20 cellular contexts compared by ENCODE assay signal in genomic region chr4:74407891-74408290, GRCh38. TPM values are rescaled to one million over a fixed set of nuclear protein-coding genes. Genes with fewer than 3 reads are reported as not detected.
DNase-seq lines count a peak whose midpoint lies in the region; ATAC-seq, FAIRE-seq and TF ChIP-seq lines count a peak whose summit lies in the region.
"Had no signal": no experiment of that assay in that cellular context is flagged by ENCODE, and none has a peak within 500 bp of the region (broad histone marks: within the 10 kb centered on the region; RNA-seq: fewer than 3 reads in every experiment).

No MANE protein-coding gene starts in this region.

- dilution Hi-C loops in IMR-90 (cut with HindIII; ENCODE audit: low sequenced_read_pairs, unreplicated experiment) (no loop called here), mammary epithelial cell (cut with HindIII; ENCODE audit: low sequenced_read_pairs) (no loop called here), keratinocyte (cut with MboI; ENCODE audit: extremely low pct_ligation_motif_present, low sequenced_read_pairs) (no loop called here)

- H3K9ac ChIP-seq in IMR-90 (ENCODE audit: low read depth, low read length): no peak overlapping the region
- H3K9ac ChIP-seq in mammary epithelial cell (ENCODE audit: insufficient read depth, low read length): peak overlapping the region; percentile 52
- H3K9ac ChIP-seq in keratinocyte (ENCODE audit: control insufficient read depth, extremely low read depth, insufficient read depth, low read length): peak overlapping the region; percentile 84
- H3K9ac ChIP-seq in smooth muscle cell (ENCODE audit: low read depth): no peak overlapping the region

- in situ Hi-C loops in IMR-90 (cut with MboI; ENCODE audit: low sequenced_read_pairs) (no loop called here), mammary epithelial cell (cut with MboI; ENCODE audit: low sequenced_read_pairs in 2 of 2) (no loop called here)

- DNase-seq in IMR-90: no peak
- no peak for DNase-seq in mammary epithelial cell
- no peak for DNase-seq in keratinocyte (ENCODE audit: low read depth, low spot score)
- no peak for DNase-seq in smooth muscle cell (lab: John Stamatoyannopoulos, UW; ENCODE audit: unreplicated experiment)
- no peak for DNase-seq in GM19240 (ENCODE audit: insufficient read length, low spot score)
- DNase-seq in activated naive CD4-positive, alpha-beta T cell treated with anti-CD3 and anti-CD28 coated beads, Interleukin-2, amount 50 U/mL, for 16 hours: no peak
- DNase-seq: AML-193; Caco-2; CD4-positive, alpha-beta T cell had no signal

- H4K8ac ChIP-seq in IMR-90 (ENCODE audit: low read depth in 2 of 2, low read length in 2 of 2): no peak overlapping the region

- H3K36me3 ChIP-seq in IMR-90 (ENCODE audit: control insufficient read depth, insufficient read depth, low read length) (no peaks in the 10 kb centered on the region), mammary epithelial cell (ENCODE audit: insufficient read depth, low read length) (no peaks in the 10 kb centered on the region), keratinocyte (ENCODE audit: control insufficient read depth in 2 of 2, extremely low read depth in 1 of 2, insufficient read depth in 2 of 2, low read length in 2 of 2) (no peaks in the 10 kb centered on the region), smooth muscle cell (ENCODE audit: low read depth) (no peaks in the 10 kb centered on the region)

- no peak overlapping the region for H2BK120ac ChIP-seq in IMR-90 (ENCODE audit: low read depth, low read length)

- no peaks in the 10 kb centered on the region for H3K9me1 ChIP-seq in IMR-90 (ENCODE audit: insufficient read depth, low read length)
- H3K9me1 ChIP-seq in keratinocyte (ENCODE audit: control insufficient read depth, extremely low read depth, insufficient read depth, low read length): no peaks in the 10 kb centered on the region

- H3K23ac ChIP-seq in IMR-90 (ENCODE audit: low read depth, low read length): no peak overlapping the region

- POLR2A ChIA-PET in IMR-90 (lab: Charles Lee; ENCODE audit: unreplicated experiment): no interaction called here

- no peak for ATAC-seq in IMR-90 (ENCODE audit: low read depth)
- no peak for ATAC-seq in GM21526 (IDR thresholded peaks at IDR 0.05; ENCODE audit: low FRiP score, unreplicated experiment)
- ATAC-seq: GM23338 had no signal

- H3K27ac ChIP-seq in IMR-90 (ENCODE audit: insufficient read depth, low read length): no peak overlapping the region
- H3K27ac ChIP-seq in mammary epithelial cell (ENCODE audit: insufficient read depth, low read depth, low read length): peak overlapping the region; percentile 99
- peak overlapping the region; percentile 99 for H3K27ac ChIP-seq in keratinocyte (ENCODE audit: control insufficient read depth, insufficient read depth, low read length)
- peak overlapping the region; percentile 76 for H3K27ac ChIP-seq in smooth muscle cell (ENCODE audit: low read depth)
- H3K27ac ChIP-seq: C4-2B had no signal

- no peak for TF ChIP-seq CTCF in IMR-90 (conservative IDR thresholded peaks at IDR 0.05; ENCODE audit: low read depth, low read length)
- no peak for TF ChIP-seq CTCF in mammary epithelial cell (conservative IDR thresholded peaks at IDR 0.05 in 1 of 2, IDR thresholded peaks at IDR 0.05 in 1 of 2; ENCODE audit: extremely low read depth in 1 of 2, insufficient read depth in 1 of 2, low read depth in 1 of 2, low read length in 2 of 2)
- no peak for TF ChIP-seq CTCF in keratinocyte (optimal IDR thresholded peaks at IDR 0.05 in 1 of 3, IDR thresholded peaks at IDR 0.05 in 1 of 3, conservative IDR thresholded peaks at IDR 0.05 in 1 of 3; ENCODE audit: extremely low read depth in 1 of 3, insufficient read depth in 2 of 3, low read length in 3 of 3)
- TF ChIP-seq CTCF in smooth muscle cell (IDR thresholded peaks at IDR 0.05; ENCODE audit: borderline replicate concordance, insufficient read depth, poor library complexity, severe bottlenecking): no peak

- H3K4me1 ChIP-seq in IMR-90 (ENCODE audit: control insufficient read depth, insufficient read depth, low read length): no peaks in the 10 kb centered on the region
- peaks cover 55% of the 10 kb centered on the region for H3K4me1 ChIP-seq in mammary epithelial cell (ENCODE audit: insufficient read depth, low read length)
- peaks cover 56% of the 10 kb centered on the region for H3K4me1 ChIP-seq in keratinocyte (ENCODE audit: control insufficient read depth, extremely low read depth, insufficient read depth, low read length)
- H3K4me1 ChIP-seq in smooth muscle cell (ENCODE audit: low read depth): peaks cover 5% of the 10 kb centered on the region
- H3K4me1 ChIP-seq: Caco-2 had no signal

- H3K9me3 ChIP-seq in IMR-90 (ENCODE audit: control insufficient read depth, insufficient read depth, low read length) (no peaks in the 10 kb centered on the region), mammary epithelial cell (replicated peaks; ENCODE audit: insufficient read depth, low read length) (no peaks in the 10 kb centered on the region), keratinocyte (ENCODE audit: control insufficient read depth, low read depth, low read length) (no peaks in the 10 kb centered on the region), smooth muscle cell (replicated peaks; ENCODE audit: low read depth) (no peaks in the 10 kb centered on the region)
- H3K9me3 ChIP-seq: Caco-2 had no signal

- no peak overlapping the region; the same call in 2 of the 3 replicates for H2BK15ac ChIP-seq in IMR-90 (ENCODE audit: low read depth, low read length)

- BruUV-seq in IMR-90 (replicated peaks; lab: Mats Ljungman, UMichigan) (no TSS peak), mammary epithelial cell (replicated peaks; lab: Mats Ljungman, UMichigan) (no TSS peak)

- H4K20me1 ChIP-seq in IMR-90 (ENCODE audit: insufficient read depth, low read length) (no peaks in the 10 kb centered on the region), mammary epithelial cell (ENCODE audit: insufficient read depth, low read length) (no peaks in the 10 kb centered on the region), keratinocyte (ENCODE audit: control insufficient read depth, extremely low read depth, insufficient read depth, low read length) (no peaks in the 10 kb centered on the region), smooth muscle cell (ENCODE audit: low read depth) (no peaks in the 10 kb centered on the region)

- no peak overlapping the region; the same call in 1 of the 2 replicates for H4K5ac ChIP-seq in IMR-90 (ENCODE audit: low read depth, low read length)

- H3K4me3 ChIP-seq in IMR-90 (ENCODE audit: insufficient read depth, low read depth, low read length): no peak overlapping the region
- H3K4me3 ChIP-seq in mammary epithelial cell (replicated peaks in 1 of 3; ENCODE audit: insufficient read depth in 1 of 3, low read depth in 2 of 3, low read length in 3 of 3): no peak overlapping the region
- peak overlapping the region in 1 of 3 experiments; percentile 9 for H3K4me3 ChIP-seq in keratinocyte (ENCODE audit: control insufficient read depth in 2 of 3, extremely low read depth in 1 of 3, insufficient read depth in 2 of 3, low read depth in 1 of 3, low read length in 3 of 3)
- H3K4me3 ChIP-seq in smooth muscle cell: no peak overlapping the region
- H3K4me3 ChIP-seq: GM23338 had no signal

- no peak for TF ChIP-seq POLR2A in IMR-90 (IDR thresholded peaks at IDR 0.05; ENCODE audit: low read depth, low read length)

- H4K91ac ChIP-seq in IMR-90 (ENCODE audit: insufficient read depth, low read depth, low read length): no peak overlapping the region

- peak overlapping the region; percentile 42; the same call in 1 of the 2 replicates for H3K18ac ChIP-seq in IMR-90 (ENCODE audit: low read depth, low read length)

- no peak overlapping the region; the same call in 1 of the 2 replicates for H2BK20ac ChIP-seq in IMR-90 (ENCODE audit: low read depth, low read length)

- FAIRE-seq in keratinocyte (lab: Jason Lieb, UNC): peak; percentile 60
- FAIRE-seq: A204.1, D721Med, G401.6, GM12891, GM19239, H54, HTR-8/SVneo had no signal

- H3K79me1 ChIP-seq in IMR-90 (ENCODE audit: low read depth in 1 of 2, low read length in 2 of 2): no peaks in the 10 kb centered on the region

- CTCF ChIA-PET in IMR-90 (lab: Yijun Ruan, JAX) (no interaction called here), mammary epithelial cell (lab: Charles Lee; ENCODE audit: low non-redundant PET) (interaction anchor here (0.6 kb wide), 1 partner anchor 83 kb away, joined by 3 read pairs; no protein-coding TSS in a partner anchor)

- peaks cover 6% of the 10 kb centered on the region for H3K79me2 ChIP-seq in mammary epithelial cell (ENCODE audit: insufficient read depth, low read length)
- H3K79me2 ChIP-seq in keratinocyte (ENCODE audit: control insufficient read depth, insufficient read depth, low read length): peaks cover 2% of the 10 kb centered on the region
- no peaks in the 10 kb centered on the region for H3K79me2 ChIP-seq in smooth muscle cell (ENCODE audit: low read depth)

- no peaks in the 10 kb centered on the region for H3F3A ChIP-seq in smooth muscle cell (ENCODE audit: low read depth)

- no peak overlapping the region for H2AK9ac ChIP-seq in IMR-90 (replicated peaks; ENCODE audit: low read depth, low read length, poor library complexity)

- no peak overlapping the region for H2AK5ac ChIP-seq in IMR-90 (ENCODE audit: low read depth, low read length)

- H3K4me2 ChIP-seq in IMR-90 (ENCODE audit: low read depth, low read length) (no peak overlapping the region), mammary epithelial cell (ENCODE audit: insufficient read depth, low read depth, low read length) (peak overlapping the region; percentile 62), keratinocyte (ENCODE audit: control insufficient read depth, extremely low read depth, insufficient read depth, low read depth, low read length) (peak overlapping the region; percentile 81), smooth muscle cell (peak overlapping the region; percentile 18)
- H3K4me2 ChIP-seq: GM23338 had no signal

- H3K4ac ChIP-seq in IMR-90 (ENCODE audit: low read depth, low read length): no peak overlapping the region

- H3K27me3 ChIP-seq in IMR-90 (ENCODE audit: control insufficient read depth, insufficient read depth, low read length): no peaks in the 10 kb centered on the region
- no peaks in the 10 kb centered on the region for H3K27me3 ChIP-seq in mammary epithelial cell (ENCODE audit: insufficient read depth, low read length)
- H3K27me3 ChIP-seq in keratinocyte (ENCODE audit: control insufficient read depth, extremely low read depth, insufficient read depth, low read length): no peaks in the 10 kb centered on the region
- H3K27me3 ChIP-seq in smooth muscle cell (ENCODE audit: low read depth): no peaks in the 10 kb centered on the region

- intact Hi-C loops in IMR-90 (cut with micrococcal nuclease): no loop called here
- intact Hi-C loops in mammary epithelial cell (cut with micrococcal nuclease): loop anchor here (1.0 kb wide), 1 partner anchor 31 kb away; no protein-coding TSS in a partner anchor

- TF ChIP-seq RAD21 in IMR-90 (IDR thresholded peaks at IDR 0.05; ENCODE audit: low read length): no peak

- H2AFZ ChIP-seq in IMR-90 (replicated peaks; ENCODE audit: low read length, poor library complexity) (no peak overlapping the region), mammary epithelial cell (ENCODE audit: low read depth, low read length) (no peak overlapping the region), keratinocyte (ENCODE audit: control insufficient read depth, low read length) (no peak overlapping the region), smooth muscle cell (ENCODE audit: low read depth) (no peak overlapping the region)
- H2AFZ ChIP-seq: GM23338 had no signal

- no peak overlapping the region for H3K14ac ChIP-seq in IMR-90 (replicated peaks; ENCODE audit: low read depth, low read length)

- H3K56ac ChIP-seq in IMR-90 (ENCODE audit: extremely low read depth, insufficient read depth, low read length): no peak overlapping the region

- no peak overlapping the region for H2BK5ac ChIP-seq in IMR-90 (ENCODE audit: low read depth, low read length, poor library complexity, severe bottlenecking)

RNA-seq across cellular contexts. Expression of gene AREG, which starts 37.0 kb away (rescaled TPM):
- total RNA-seq in IMR-90 (2012; rRNA removed) (0.18 and 0.28 TPM in 2 replicates), mammary epithelial cell (1,000 to 10,000 TPM in 1 of 2 donors, 100 to 1,000 TPM in 1; 540 to 2,145 TPM), smooth muscle cell (58.6 and 123 TPM in 2 replicates)
- polyA plus RNA-seq in IMR-90 (2012; rRNA removed) (0.17 and 0.30 TPM in 2 replicates), mammary epithelial cell (1,137 TPM), keratinocyte (789 to 1,566 TPM (median 1,110 TPM) in 3 replicates), smooth muscle cell (83.5 and 86.9 TPM in 2 replicates)
- polyA plus RNA-seq in IMR-90 (2012; cell fraction: cytosol; rRNA removed): 1.3 and 1.4 TPM in 2 replicates
- 3.1 and 8.0 TPM in 2 replicates for polyA plus RNA-seq in IMR-90 (2012; cell fraction: nucleus; rRNA removed; ENCODE audit: low replicate concordance)
- polyA minus RNA-seq in mammary epithelial cell (894 TPM), keratinocyte (250 to 495 TPM (median 271 TPM) in 3 replicates)
- 1,014 TPM for polyA plus RNA-seq in keratinocyte (2011; ENCODE audit: low read depth)
- 1,009 and 1,335 TPM in 2 replicates for polyA plus RNA-seq in keratinocyte (2011; cell fraction: cytosol; rRNA removed)
- polyA plus RNA-seq in keratinocyte (2011; cell fraction: nucleus; rRNA removed): 1,924 and 2,206 TPM in 2 replicates
- polyA plus RNA-seq in keratinocyte (2012; ENCODE audit: low replicate concordance): 940 and 1,075 TPM in 2 replicates
- 555 TPM for polyA minus RNA-seq in keratinocyte (2011; cell fraction: cytosol; rRNA and poly(A)+ RNA removed)
- 568 and 706 TPM in 2 replicates for polyA minus RNA-seq in keratinocyte (2011; cell fraction: nucleus; rRNA and poly(A)+ RNA removed)
- total RNA-seq: GM23338 had no signal

RNA-seq across cellular contexts. Expression of gene EREG, which starts 42.9 kb away (rescaled TPM):
- 0.36 and 1.1 TPM in 2 replicates for total RNA-seq in IMR-90 (2012; rRNA removed)
- 0.14 and 0.26 TPM in 2 replicates for polyA plus RNA-seq in IMR-90 (2012; rRNA removed)
- 0.07 and 0.21 TPM in 2 replicates for polyA plus RNA-seq in IMR-90 (2012; cell fraction: cytosol; rRNA removed)
- polyA plus RNA-seq in IMR-90 (2012; cell fraction: nucleus; rRNA removed; ENCODE audit: low replicate concordance): 0.30 and 1.1 TPM in 2 replicates
- 10 to 100 TPM in 1 of 2 donors, 1 to 10 TPM in 1; 9.5 to 44.0 TPM for total RNA-seq in mammary epithelial cell
- 13.2 TPM for polyA plus RNA-seq in mammary epithelial cell
- 22.7 TPM for polyA minus RNA-seq in mammary epithelial cell
- 19.9 to 38.7 TPM (median 29.2 TPM) in 3 replicates for polyA plus RNA-seq in keratinocyte
- 12.5 TPM for polyA plus RNA-seq in keratinocyte (2011; ENCODE audit: low read depth)
- 13.9 and 23.6 TPM in 2 replicates for polyA plus RNA-seq in keratinocyte (2011; cell fraction: cytosol; rRNA removed)
- 57.1 and 57.5 TPM in 2 replicates for polyA plus RNA-seq in keratinocyte (2011; cell fraction: nucleus; rRNA removed)
- polyA plus RNA-seq in keratinocyte (2012; ENCODE audit: low replicate concordance): 19.2 and 21.3 TPM in 2 replicates
- 13.3 to 33.3 TPM (median 18.3 TPM) in 3 replicates for polyA minus RNA-seq in keratinocyte
- polyA minus RNA-seq in keratinocyte (2011; cell fraction: cytosol; rRNA and poly(A)+ RNA removed): 31.1 TPM
- polyA minus RNA-seq in keratinocyte (2011; cell fraction: nucleus; rRNA and poly(A)+ RNA removed): 45.7 and 84.9 TPM in 2 replicates
- total RNA-seq in smooth muscle cell: 1.3 and 1.9 TPM in 2 replicates
- 0.27 and 0.55 TPM in 2 replicates for polyA plus RNA-seq in smooth muscle cell
- total RNA-seq: GM23338 had no signal
- polyA plus RNA-seq: GM23338, IgD-negative memory B cell had no signal

Comparison
In these comparisons a context has a peak if more than half of its experiments do, and no peak if none do; other contexts are left out.
1. H3K9ac ChIP-seq: peak in mammary epithelial cell (single experiment) and keratinocyte (single experiment); none in IMR-90 (single experiment) and smooth muscle cell (single experiment).